ENCODE assay signal across 17 cellular contexts in genomic region chr17:41736983-41737679, GRCh38. TPM values are rescaled to one million over a fixed set of nuclear protein-coding genes. Genes with fewer than 3 reads are reported as not detected.
"Had no signal": no experiment of that assay in that cellular context is flagged by ENCODE, and none has a peak within 500 bp of the region (broad histone marks: within the 10 kb centered on the region; RNA-seq: fewer than 3 reads in every experiment).

No MANE protein-coding gene starts in this region.

- H3K36me3 Mint-ChIP-seq: natural killer cell; stimulated activated naive B cell treated with anti-CD40 and anti-IgM and Interleukin-4, amounts not matched to agents 10 μg/mL and 1 μg/mL and 100 μg/mL, for 72 hours; T-cell had no signal

- H3K4me1 Mint-ChIP-seq: central memory CD8-positive, alpha-beta T cell; natural killer cell had no signal

- H3K27ac Mint-ChIP-seq: natural killer cell; stimulated activated naive B cell treated with anti-CD40 and anti-IgM and Interleukin-4, amounts not matched to agents 10 μg/mL and 1 μg/mL and 100 μg/mL, for 72 hours had no signal

- DNase-seq: cortex of kidney had no signal

- H3K9me3 Mint-ChIP-seq: activated naive CD4-positive, alpha-beta T cell treated with anti-CD3 and anti-CD28 coated beads for 36 hours; central memory CD8-positive, alpha-beta T cell; natural killer cell; stimulated activated naive B cell treated with anti-CD40 and anti-IgM and Interleukin-4, amounts not matched to agents 10 μg/mL and 1 μg/mL and 100 μg/mL, for 72 hours; T-cell had no signal

- H3K4me3 Mint-ChIP-seq: activated naive CD4-positive, alpha-beta T cell treated with anti-CD3 and anti-CD28 coated beads for 36 hours; central memory CD8-positive, alpha-beta T cell; natural killer cell; stimulated activated naive B cell treated with anti-CD40 and anti-IgM and Interleukin-4, amounts not matched to agents 10 μg/mL and 1 μg/mL and 100 μg/mL, for 72 hours had no signal

RNA-seq across cellular contexts. Expression of gene HAP1, which starts 2.7 kb away (rescaled TPM):
- total RNA-seq: activated naive CD4-positive, alpha-beta T cell treated with anti-CD3 and anti-CD28 coated beads for 36 hours; natural killer cell; subcutaneous adipose tissue had no signal

RNA-seq across cellular contexts. Expression of gene GAST, which starts 25.0 kb away (rescaled TPM):
- total RNA-seq: activated naive CD4-positive, alpha-beta T cell treated with anti-CD3 and anti-CD28 coated beads for 36 hours; body of pancreas; frontal cortex; heart left ventricle; left lung; mucosa of gallbladder; natural killer cell; occipital lobe; psoas muscle; sciatic nerve; spleen; subcutaneous adipose tissue; T-cell; upper lobe of left lung had no signal
